In genomic region chr19:46639356-46640061, GRCh38 we compare ENCODE assay signal across 7 cellular contexts. TPM values are rescaled to one million over a fixed set of nuclear protein-coding genes. Genes with fewer than 3 reads are reported as not detected.
DNase-seq lines count a peak whose midpoint lies in the region; ATAC-seq and TF ChIP-seq lines count a peak whose summit lies in the region.

No MANE protein-coding gene starts in this region.

- peaks cover 16 to 22% of the 10 kb centered on the region in 2 donors for H3K4me1 ChIP-seq in ascending aorta
- H3K4me1 ChIP-seq in stomach = peaks cover 19 to 42% (median 37%) of the 10 kb centered on the region in 4 donors
- no peaks in the 10 kb centered on the region for H3K4me1 ChIP-seq in foreskin keratinocyte

- DNase-seq in GM04503 (ENCODE audit: low read depth) (peak; percentile 40), KBM-7 (peak; percentile 68), ascending aorta (ENCODE audit: low spot score in 2 of 2) (peak; percentile 38 to 81), iPS-NIHi7 (ENCODE audit: extremely low spot score) (peak; percentile 58), stomach (no peak), foreskin keratinocyte (no peak)

- ATAC-seq in foreskin keratinocyte (no peak), HG02981 (IDR thresholded peaks at IDR 0.05; ENCODE audit: unreplicated experiment) (no peak)

- H3K27ac ChIP-seq in ascending aorta (peak overlapping the region; percentile 86 to 99), stomach (peak overlapping the region; percentile 12 to 85 (median 82)), foreskin keratinocyte (no peak overlapping the region)

- intact Hi-C loops in ascending aorta (cut with DNase I) = no loop called here
- intact Hi-C loops in stomach (cut with DNase I; ENCODE audit: low total_unique reads) = no loop called here

- TF ChIP-seq EP300 in stomach (IDR thresholded peaks at IDR 0.05) = no peak

- H3K4me3 ChIP-seq in ascending aorta (peak overlapping the region; percentile 53 to 85), stomach (peak overlapping the region; percentile 37 to 53 (median 46))

- in situ Hi-C loops in KBM-7 (cut with MboI; ENCODE audit: low pct_unique_long_range_greater_than_20kb, low sequenced_read_pairs) = no loop called here

- H3K36me3 ChIP-seq in ascending aorta = no peaks in the 10 kb centered on the region
- no peaks in the 10 kb centered on the region for H3K36me3 ChIP-seq in stomach

- TF ChIP-seq POLR2A in stomach (IDR thresholded peaks at IDR 0.05) = no peak

- no peaks in the 10 kb centered on the region for H3K9me3 ChIP-seq in ascending aorta
- H3K9me3 ChIP-seq in stomach = no peaks in the 10 kb centered on the region

- WGBS in stomach, 5 donors = 2 to 5% (median 3%) methylated on average over 22 to 43 of the region's 44 CpGs

- no peaks in the 10 kb centered on the region for H3K27me3 ChIP-seq in ascending aorta
- H3K27me3 ChIP-seq in stomach = peaks cover 0 to 57% (median 21%) of the 10 kb centered on the region in 3 donors
- peaks cover 66% of the 10 kb centered on the region for H3K27me3 ChIP-seq in foreskin keratinocyte

- no peak for TF ChIP-seq CTCF in ascending aorta (IDR thresholded peaks at IDR 0.05)
- TF ChIP-seq CTCF in stomach (IDR thresholded peaks at IDR 0.05) = no peak
- no peak for TF ChIP-seq CTCF in foreskin keratinocyte (conservative IDR thresholded peaks at IDR 0.05)

RNA-seq across cellular contexts. Expression of gene GNG8, which starts 3.5 kb away (rescaled TPM):
- total RNA-seq in ascending aorta = not detected
- total RNA-seq in stomach = not detected
- polyA plus RNA-seq in stomach = not detected
- not detected in 2 replicates for total RNA-seq in foreskin keratinocyte
- polyA plus RNA-seq in foreskin keratinocyte = not detected in 2 replicates

RNA-seq across cellular contexts. Expression of gene PTGIR, which starts 14.6 kb away (rescaled TPM):
- 120 TPM for total RNA-seq in ascending aorta
- 1 to 10 TPM in 3 of 5 donors, not detected in 2; 1.8 to 6.7 (median 5.8) TPM for total RNA-seq in stomach
- polyA plus RNA-seq in stomach = 1 to 10 TPM; 1.6 to 1.7 (median 1.6) TPM
- not detected in 2 replicates for total RNA-seq in foreskin keratinocyte
- 0.04 TPM in 1 of 2 replicates, not detected in the other for polyA plus RNA-seq in foreskin keratinocyte

RNA-seq across cellular contexts. Expression of gene DACT3, which starts 21.5 kb away (rescaled TPM):
- total RNA-seq in ascending aorta (104 TPM), stomach (10 to 100 TPM in 4 of 5 donors, 1 to 10 TPM in 1; 9.7 to 29.9 (median 11.1) TPM), foreskin keratinocyte (0.04 TPM in 1 of 2 replicates, not detected in the other)
- polyA plus RNA-seq in stomach (10 to 100 TPM in 1 of 3 donors, 1 to 10 TPM in 2; 6.1 to 10.5 (median 6.4) TPM), foreskin keratinocyte (0.02 and 0.06 TPM in 2 replicates)

RNA-seq across cellular contexts. Expression of gene CALM3, which starts 38.4 kb away (rescaled TPM):
- 159 TPM for total RNA-seq in ascending aorta
- total RNA-seq in stomach = 100 to 1,000 TPM in 4 of 5 donors, 10 to 100 TPM in 1; 94.7 to 147 (median 106) TPM
- 100 to 1,000 TPM in 2 of 3 donors, 10 to 100 TPM in 1; 84.2 to 203 (median 174) TPM for polyA plus RNA-seq in stomach
- 172 and 205 TPM in 2 replicates for total RNA-seq in foreskin keratinocyte
- polyA plus RNA-seq in foreskin keratinocyte = 220 and 271 TPM in 2 replicates

Comparison
In these comparisons a context has a peak if more than half of its experiments do, and no peak if none do; other contexts are left out.
1. DNase-seq: peak in GM04503 (single experiment), KBM-7 (single experiment), ascending aorta (2 of 2) and iPS-NIHi7 (single experiment); none in stomach (single experiment) and foreskin keratinocyte (0 of 2).
2. RNA of gene PTGIR, which starts 14.6 kb away (total RNA-seq): 120 TPM in ascending aorta (single experiment); 1.8 to 6.7 TPM in stomach and not detected in foreskin keratinocyte; every median in the first group is over 10 times any median in the second.
3. RNA of gene DACT3, which starts 21.5 kb away (total RNA-seq): 104 TPM in ascending aorta (single experiment) and 9.7 to 29.9 TPM in stomach; 0.04 TPM in foreskin keratinocyte; every median in the first group is over 10 times any median in the second.